ENCODE assay signal across 1 cellular context in genomic region chr4:1050486-1051213, GRCh38.
A peak's percentile ranks its signal among the peaks of the same experiment; 100 is the strongest.
TF ChIP-seq lines count a peak whose summit lies in the region.

No MANE protein-coding gene starts in this region.

TF ChIP-seq in H1, 55 proteins besides CTCF, POLR2A, EP300 and RAD21:
- TF ChIP-seq ASH2L (IDR thresholded peaks at IDR 0.05; ENCODE audit: low read length) (peak; percentile 36), BRCA1 (IDR thresholded peaks at IDR 0.05; ENCODE audit: low read depth, low read length) (no peak), GABPA (IDR thresholded peaks at IDR 0.05; ENCODE audit: borderline replicate concordance, insufficient read depth, low read length) (peak; percentile 74; the same call in 1 of the 2 replicates), RNF2 (IDR thresholded peaks at IDR 0.05; ENCODE audit: borderline replicate concordance, low read depth, low read length, missing control alignments, poor library complexity, severe bottlenecking) (no peak), CEBPB (IDR thresholded peaks at IDR 0.05; ENCODE audit: low read depth, low read length) (peak; percentile 80), SRF (IDR thresholded peaks at IDR 0.05; ENCODE audit: low read depth, low read length) (0 out of 2 replicates have a peak, but pooled peaks have one; percentile 8), CREB1 (IDR thresholded peaks at IDR 0.05) (0 out of 2 replicates have a peak, but pooled peaks have one; percentile 40)
- TF ChIP-seq, protein P1, sequence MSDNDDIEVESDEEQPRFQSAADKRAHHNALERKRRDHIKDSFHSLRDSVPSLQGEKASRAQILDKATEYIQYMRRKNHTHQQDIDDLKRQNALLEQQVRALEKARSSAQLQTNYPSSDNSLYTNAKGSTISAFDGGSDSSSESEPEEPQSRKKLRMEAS (IDR thresholded peaks at IDR 0.05) = peak; percentile 22; the same call in 1 of the 2 replicates
